Comparison of ENCODE assay signal across 8 cellular contexts in the genomic region with DNA sequence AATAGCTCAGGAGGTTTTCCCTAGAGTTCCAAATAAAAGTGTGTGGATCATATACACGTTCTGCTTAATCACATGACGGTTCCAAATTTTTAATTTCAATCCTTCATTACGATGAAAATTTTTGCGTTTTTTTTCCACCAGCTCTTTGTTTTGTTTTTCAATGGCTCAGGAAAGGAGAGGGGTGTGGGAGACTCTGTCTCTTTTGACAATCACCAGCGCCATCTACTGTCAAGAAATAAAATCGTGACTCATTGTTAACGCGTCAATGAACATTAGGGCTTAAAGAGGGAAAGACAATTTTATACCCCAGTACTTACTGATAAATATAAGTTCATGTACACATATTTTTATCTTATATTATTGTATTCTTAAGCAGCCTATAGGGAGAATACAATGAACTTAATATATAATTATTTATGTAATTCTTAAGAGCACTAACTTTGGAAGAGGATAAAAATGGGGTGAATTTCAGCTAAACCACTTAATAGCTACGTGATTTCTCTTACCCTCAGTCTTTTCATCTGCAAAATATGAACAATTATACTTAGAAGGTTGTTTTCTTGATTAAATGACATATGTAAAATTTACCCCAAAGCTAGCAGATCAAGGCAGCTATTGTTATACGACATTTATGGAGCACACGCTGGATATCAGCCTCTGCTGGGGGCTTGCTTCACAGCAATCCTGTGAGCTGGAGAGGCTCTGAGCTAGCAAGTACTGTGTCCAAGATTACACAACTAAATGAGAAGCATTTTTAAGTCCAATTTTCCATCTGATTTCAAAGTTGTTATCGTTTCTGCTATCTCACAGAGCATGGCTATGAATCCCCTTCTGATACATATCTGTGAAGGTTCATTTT. TPM values are rescaled to one million over a fixed set of nuclear protein-coding genes. Genes with fewer than 3 reads are reported as not detected.
DNase-seq lines count a peak whose midpoint lies in the region; ATAC-seq and TF ChIP-seq lines count a peak whose summit lies in the region.

No MANE protein-coding gene starts in this region.

- no peak overlapping the region for H2AFZ ChIP-seq in mesenchymal stem cell (ENCODE audit: low read depth, low read length)

- CTCF ChIA-PET in RWPE1 (lab: Yijun Ruan, JAX): interaction anchor here (0.5 to 2.8 kb wide), 29 partner anchors 12 to 730 kb away, joined by 3 to 60 read pairs (median 4); no protein-coding TSS in a partner anchor

- H3K4ac ChIP-seq in mesenchymal stem cell (ENCODE audit: low read depth in 1 of 2, low read length in 2 of 2): no peak overlapping the region

- no peaks in the 10 kb centered on the region for H3K36me3 ChIP-seq in mesenchymal stem cell (ENCODE audit: control insufficient read depth in 1 of 2, insufficient read depth in 2 of 2, low read depth in 1 of 2, low read length in 2 of 2)

- POLR2A ChIA-PET in RWPE1 (lab: Yijun Ruan, JAX; ENCODE audit: low non-redundant PET): interaction anchor here (0.6 kb wide), 1 partner anchor 462 kb away, joined by 3 read pairs; no protein-coding TSS in a partner anchor

- H3K14ac ChIP-seq in mesenchymal stem cell (ENCODE audit: low read length in 2 of 2): no peak overlapping the region

- H3K9ac ChIP-seq in mesenchymal stem cell (ENCODE audit: low read length): peak overlapping the region; percentile 85

- H3K4me2 ChIP-seq in mesenchymal stem cell (ENCODE audit: low read length, poor library complexity, severe bottlenecking): no peak overlapping the region

- H3K18ac ChIP-seq in mesenchymal stem cell (ENCODE audit: low read depth in 1 of 2, low read length in 2 of 2): no peak overlapping the region

- no peaks in the 10 kb centered on the region for H3K79me1 ChIP-seq in mesenchymal stem cell (replicated peaks; ENCODE audit: low read length, poor library complexity, severe bottlenecking)

- peaks cover 0 to 6% of the 10 kb centered on the region in 2 experiments for H3K27me3 ChIP-seq in mesenchymal stem cell (ENCODE audit: control insufficient read depth in 1 of 2, insufficient read depth in 1 of 2, low read length in 2 of 2)

- H3K23ac ChIP-seq in mesenchymal stem cell (ENCODE audit: low read length in 2 of 2): no peak overlapping the region

- H3K4me1 ChIP-seq in mesenchymal stem cell (ENCODE audit: control insufficient read depth, insufficient read depth, low read depth, low read length): peaks cover 7% of the 10 kb centered on the region

- H2BK12ac ChIP-seq in mesenchymal stem cell (ENCODE audit: low read length in 2 of 2): no peak overlapping the region

- H3K27ac ChIP-seq in RWPE1: no peak overlapping the region
- no peak overlapping the region for H3K27ac ChIP-seq in mesenchymal stem cell (ENCODE audit: low read length, poor library complexity, severe bottlenecking)

- peak; percentile 28 for DNase-seq in stimulated activated CD4-positive, alpha-beta T cell treated with anti-CD3 and anti-CD28 coated beads, Interleukin-2, amount 100 ng/mL, for 4 hours (ENCODE audit: low read depth)
- DNase-seq in stimulated activated CD4-positive, alpha-beta T cell treated with anti-CD3 and anti-CD28 coated beads, Interleukin-4, amount 100 ng/mL, for 1 hour: no peak
- DNase-seq in LNCaP clone FGC (ENCODE audit: low read depth) (no peak), RWPE1 (ENCODE audit: low spot score) (peak; percentile 67), mesenchymal stem cell (peak; percentile 75)
- peak; percentile 25 to 39 (median 36) for DNase-seq in effector memory CD8-positive, alpha-beta T cell

- no peak overlapping the region for H4K8ac ChIP-seq in mesenchymal stem cell (ENCODE audit: low read length)

- no peaks in the 10 kb centered on the region for H3K9me3 ChIP-seq in mesenchymal stem cell (ENCODE audit: control insufficient read depth, low read length)

- H4K91ac ChIP-seq in mesenchymal stem cell (ENCODE audit: low read length): no peak overlapping the region

- TF ChIP-seq CTCF in LNCaP clone FGC (IDR thresholded peaks at IDR 0.05; ENCODE audit: control insufficient read depth, extremely low read depth, insufficient read depth): peak; percentile 69
- peak; percentile 74 for TF ChIP-seq CTCF in RWPE1 (conservative IDR thresholded peaks at IDR 0.05; ENCODE audit: low read depth)

- H3K4me3 ChIP-seq in LNCaP clone FGC (ENCODE audit: low read depth, low read length) (no peak overlapping the region), mesenchymal stem cell (ENCODE audit: insufficient read depth in 1 of 2, low read depth in 1 of 2, low read length in 2 of 2) (no peak overlapping the region)

- H3K4me1 Mint-ChIP-seq in effector memory CD8-positive, alpha-beta T cell (ENCODE audit: low read depth in 2 of 2): no peaks in the 10 kb centered on the region

- H3K9me3 Mint-ChIP-seq in effector memory CD8-positive, alpha-beta T cell: no peaks in the 10 kb centered on the region

- no peak overlapping the region for H2BK120ac ChIP-seq in mesenchymal stem cell (ENCODE audit: low read depth, low read length)

- no peak overlapping the region for H3K27ac Mint-ChIP-seq in effector memory CD8-positive, alpha-beta T cell

- H3K27me3 Mint-ChIP-seq in effector memory CD8-positive, alpha-beta T cell: peaks cover 26 to 27% of the 10 kb centered on the region in 2 donors

- no peak overlapping the region for H3K4me3 Mint-ChIP-seq in effector memory CD8-positive, alpha-beta T cell

- 94% methylated on average over 3 of the region's 12 CpGs for WGBS in mesenchymal stem cell

- peaks cover 3% of the 10 kb centered on the region for H3K36me3 Mint-ChIP-seq in effector memory CD8-positive, alpha-beta T cell (ENCODE audit: insufficient read depth)

- no peak overlapping the region for H2AK5ac ChIP-seq in mesenchymal stem cell (ENCODE audit: low read length, severe bottlenecking)

- peak; percentile 72 for ATAC-seq in effector memory CD8-positive, alpha-beta T cell (replicated peaks)
- ATAC-seq in GM18868 (IDR thresholded peaks at IDR 0.05; ENCODE audit: unreplicated experiment) (no peak), HG03139 (IDR thresholded peaks at IDR 0.05; ENCODE audit: unreplicated experiment) (no peak)

- no peak overlapping the region for H2BK15ac ChIP-seq in mesenchymal stem cell (ENCODE audit: low read depth, poor library complexity, severe bottlenecking)

- H2BK5ac ChIP-seq in mesenchymal stem cell (ENCODE audit: low read depth, low read length, poor library complexity, severe bottlenecking): no peak overlapping the region

RNA-seq across cellular contexts. Expression of a gene that starts 47.4 kb away (rescaled TPM):
- 5.0 TPM for polyA plus RNA-seq in mesenchymal stem cell (2013, experiment 1 of 2)
- polyA plus RNA-seq in mesenchymal stem cell (2013, experiment 2 of 2): 5.7 TPM

Comparison
In these comparisons a context has a peak if more than half of its experiments do, and no peak if none do; other contexts are left out.
1. DNase-seq: peak in stimulated activated CD4-positive, alpha-beta T cell treated with anti-CD3 and anti-CD28 coated beads, Interleukin-2, amount 100 ng/mL, for 4 hours (single experiment), RWPE1 (single experiment), effector memory CD8-positive, alpha-beta T cell (3 of 3) and mesenchymal stem cell (single experiment); none in stimulated activated CD4-positive, alpha-beta T cell treated with anti-CD3 and anti-CD28 coated beads, Interleukin-4, amount 100 ng/mL, for 1 hour (single experiment) and LNCaP clone FGC (single experiment).